8 cellular contexts compared by ENCODE assay signal in the genomic region with DNA sequence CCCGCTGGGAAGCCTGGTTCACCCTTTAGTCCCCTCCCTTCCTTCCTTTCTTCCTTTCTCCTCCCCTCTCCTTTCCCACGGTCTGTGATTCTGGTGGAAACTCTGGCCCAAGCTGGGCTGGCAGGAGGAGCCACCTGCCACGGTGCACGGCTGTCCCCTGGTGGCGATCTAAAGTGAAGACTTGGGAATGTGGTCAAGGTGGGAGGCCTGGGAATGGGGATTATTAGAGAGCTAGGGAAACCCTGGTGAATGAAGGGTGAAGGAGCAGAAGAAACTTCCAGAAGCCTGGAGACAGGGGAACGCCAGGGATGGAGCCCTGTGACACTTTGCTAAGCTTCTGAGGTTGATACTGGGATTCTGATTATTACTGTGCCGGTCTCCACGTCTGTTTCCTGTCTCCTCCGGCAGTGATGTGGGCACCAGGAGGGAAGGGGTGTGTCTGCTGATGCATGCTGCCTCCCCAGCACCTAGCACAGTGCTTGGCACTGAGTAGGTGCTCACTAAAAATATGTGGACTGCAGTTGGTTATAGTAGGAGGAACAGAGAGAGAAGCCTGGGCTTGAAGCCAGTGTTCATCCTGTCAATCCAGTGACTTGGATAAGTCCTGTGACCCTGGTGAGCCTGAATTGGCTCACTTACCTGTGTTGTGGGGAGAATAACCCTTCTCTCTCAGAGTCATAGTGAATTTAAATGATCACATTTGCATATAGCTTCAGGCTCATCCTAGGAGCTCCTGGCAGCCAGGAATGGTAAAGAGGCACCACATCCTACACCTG.
DNase-seq lines count a peak whose midpoint lies in the region; ATAC-seq and TF ChIP-seq lines count a peak whose summit lies in the region.

No MANE protein-coding gene starts in this region.

- H3K4me3 ChIP-seq in trophoblast cell (ENCODE audit: low read depth, low read length) (no peak overlapping the region), uterus (no peak overlapping the region)

- peak overlapping the region in 1 of 2 donors; percentile 3 for H3K27ac Mint-ChIP-seq in activated naive CD4-positive, alpha-beta T cell treated with anti-CD3 and anti-CD28 coated beads, Interleukin-2, amount 50 U/mL, for 72 hours

- no peaks in the 10 kb centered on the region for H3K9me3 ChIP-seq in trophoblast cell (ENCODE audit: insufficient read depth, low read depth, low read length)
- no peaks in the 10 kb centered on the region for H3K9me3 ChIP-seq in uterus

- no peak overlapping the region for H3K4ac ChIP-seq in trophoblast cell (ENCODE audit: low read depth, low read length)

- H2BK120ac ChIP-seq in trophoblast cell (ENCODE audit: insufficient read depth, low read length, poor library complexity): no peak overlapping the region

- H3K4me2 ChIP-seq in trophoblast cell (ENCODE audit: low read length): no peak overlapping the region

- DNase-seq in DMS53 (lab: John Stamatoyannopoulos, UW) (peak; percentile 90), SHP77 treated with DMSO at 0.1 percent for 48 hours (lab: John Stamatoyannopoulos, UW) (peak; percentile 46), Right ventricle myocardium inferior (ENCODE audit: missing footprints) (peak; percentile 87), trophoblast cell (peak; percentile 71 to 89), uterus (peak; percentile 81 to 84)
- DNase-seq in activated naive CD4-positive, alpha-beta T cell treated with anti-CD3 and anti-CD28 coated beads, Interleukin-2, amount 50 U/mL, for 72 hours (ENCODE audit: low spot score in 2 of 2): peak; percentile 58 to 62

- TF ChIP-seq CTCF in LNCAP (IDR thresholded peaks at IDR 0.05) (peak; percentile 75), uterus (IDR thresholded peaks at IDR 0.05) (peak; percentile 100)

- H3K9me3 Mint-ChIP-seq in activated naive CD4-positive, alpha-beta T cell treated with anti-CD3 and anti-CD28 coated beads, Interleukin-2, amount 50 U/mL, for 72 hours: no peaks in the 10 kb centered on the region

- peak; percentile 79 to 86 for ATAC-seq in activated naive CD4-positive, alpha-beta T cell treated with anti-CD3 and anti-CD28 coated beads, Interleukin-2, amount 50 U/mL, for 72 hours
- ATAC-seq in Right ventricle myocardium inferior: peak; percentile 95
- ATAC-seq in GM18517 (IDR thresholded peaks at IDR 0.05; ENCODE audit: unreplicated experiment): no peak

- no peak overlapping the region for H2BK12ac ChIP-seq in trophoblast cell (ENCODE audit: low read length)

- H3K4me1 ChIP-seq in trophoblast cell (ENCODE audit: control insufficient read depth in 1 of 2, insufficient read depth in 2 of 2, low read length in 2 of 2): no peaks in the 10 kb centered on the region
- no peaks in the 10 kb centered on the region for H3K4me1 ChIP-seq in uterus

- H3K79me1 ChIP-seq in trophoblast cell (ENCODE audit: low read length): no peaks in the 10 kb centered on the region

- no peaks in the 10 kb centered on the region for H3K36me3 Mint-ChIP-seq in activated naive CD4-positive, alpha-beta T cell treated with anti-CD3 and anti-CD28 coated beads, Interleukin-2, amount 50 U/mL, for 72 hours

- H4K12ac ChIP-seq in trophoblast cell (ENCODE audit: low read depth, low read length): no peak overlapping the region

- H3K27ac ChIP-seq in trophoblast cell (ENCODE audit: low read depth, low read length): no peak overlapping the region
- no peak overlapping the region for H3K27ac ChIP-seq in uterus

- H3K36me3 ChIP-seq in trophoblast cell (ENCODE audit: control insufficient read depth in 1 of 2, insufficient read depth in 2 of 2, low read length in 2 of 2): no peaks in the 10 kb centered on the region
- no peaks in the 10 kb centered on the region for H3K36me3 ChIP-seq in uterus

- no peaks in the 10 kb centered on the region for H3K79me2 ChIP-seq in trophoblast cell (ENCODE audit: control insufficient read depth, insufficient read depth, low read length, poor library complexity)

- WGBS in trophoblast cell (ENCODE audit: extremely low coverage, insufficient coverage, insufficient read length): no CpG with 5 or more reads among the region's 9 CpGs

- no peaks in the 10 kb centered on the region for H3K27me3 ChIP-seq in trophoblast cell (ENCODE audit: insufficient read depth, low read length)
- H3K27me3 ChIP-seq in uterus: no peaks in the 10 kb centered on the region

- H3K23ac ChIP-seq in trophoblast cell (ENCODE audit: low read length): no peak overlapping the region

- H4K8ac ChIP-seq in trophoblast cell (ENCODE audit: low read depth, low read length): no peak overlapping the region

- H3K18ac ChIP-seq in trophoblast cell (ENCODE audit: low read length): no peak overlapping the region

- no peak overlapping the region for H2AFZ ChIP-seq in trophoblast cell (ENCODE audit: insufficient read depth, low read length, poor library complexity)

- peak in 1 of 2 donors; percentile 9 for TF ChIP-seq POLR2A in uterus (IDR thresholded peaks at IDR 0.05)

- H2AK5ac ChIP-seq in trophoblast cell (ENCODE audit: low read length): no peak overlapping the region

- H2BK5ac ChIP-seq in trophoblast cell (ENCODE audit: low read depth, low read length, poor library complexity): no peak overlapping the region

- H4K91ac ChIP-seq in trophoblast cell (ENCODE audit: low read depth, low read length): no peak overlapping the region

- H3K9ac ChIP-seq in trophoblast cell (ENCODE audit: low read length): no peak overlapping the region

- intact Hi-C loops in Right ventricle myocardium inferior (cut with DNase I): loop anchor here (1.0 kb wide), 2 partner anchors 113 to 136 kb away; no protein-coding TSS in a partner anchor
- intact Hi-C loops in uterus (cut with DNase I; ENCODE audit: low total_unique reads): loop anchor here (5.0 kb wide), 2 partner anchors 111 to 136 kb away; no protein-coding TSS in a partner anchor

- H3K14ac ChIP-seq in trophoblast cell (ENCODE audit: low read length): no peak overlapping the region
